10 cellular contexts compared by ENCODE assay signal in genomic region chr4:110632506-110633357, GRCh38. TPM values are rescaled to one million over a fixed set of nuclear protein-coding genes. Genes with fewer than 3 reads are reported as not detected.
DNase-seq lines count a peak whose midpoint lies in the region; ATAC-seq and TF ChIP-seq lines count a peak whose summit lies in the region.
"Had no signal": no experiment of that assay in that cellular context is flagged by ENCODE, and none has a peak within 500 bp of the region (broad histone marks: within the 10 kb centered on the region; RNA-seq: fewer than 3 reads in every experiment).

No MANE protein-coding gene starts in this region.

- no peak overlapping the region for H3K18ac ChIP-seq in trophoblast cell (ENCODE audit: low read length)

- H3K4me3 ChIP-seq in HUES64 (ENCODE audit: low read length) (peak overlapping the region; percentile 53), fibroblast of the aortic adventitia (ENCODE audit: low read depth, low read length) (peak overlapping the region; percentile 60), trophoblast cell (ENCODE audit: low read depth, low read length) (no peak overlapping the region)

- H2BK120ac ChIP-seq in trophoblast cell (ENCODE audit: insufficient read depth, low read length, poor library complexity) = no peak overlapping the region

- H2AFZ ChIP-seq in trophoblast cell (ENCODE audit: insufficient read depth, low read length, poor library complexity) = no peak overlapping the region

- H3K4me3 Mint-ChIP-seq in Calu3 (ENCODE audit: low read depth, unreplicated experiment) = peak overlapping the region; percentile 77

- CTCF ChIA-PET in Calu3 (lab: Charles Lee) = no interaction called here

- no peaks in the 10 kb centered on the region for H3K79me2 ChIP-seq in trophoblast cell (ENCODE audit: control insufficient read depth, insufficient read depth, low read length, poor library complexity)

- no peak overlapping the region for H4K91ac ChIP-seq in trophoblast cell (ENCODE audit: low read depth, low read length)

- H3K27ac ChIP-seq in HUES64 (ENCODE audit: low read depth, low read length) (no peak overlapping the region), trophoblast cell (ENCODE audit: low read depth, low read length) (no peak overlapping the region)
- H3K27ac ChIP-seq: transverse colon had no signal

- TF ChIP-seq CTCF in Calu3 (IDR thresholded peaks at IDR 0.05; ENCODE audit: unreplicated experiment) (no peak), fibroblast of the aortic adventitia (IDR thresholded peaks at IDR 0.05; ENCODE audit: insufficient read depth, low read length) (no peak)

- no peak overlapping the region for H4K12ac ChIP-seq in trophoblast cell (ENCODE audit: low read depth, low read length)

- H3K36me3 ChIP-seq in HUES64 (ENCODE audit: insufficient read depth, low read length) = no peaks in the 10 kb centered on the region
- H3K36me3 ChIP-seq in trophoblast cell (ENCODE audit: control insufficient read depth in 1 of 2, insufficient read depth in 2 of 2, low read length in 2 of 2) = no peaks in the 10 kb centered on the region
- H3K36me3 ChIP-seq: transverse colon had no signal

- H2AK5ac ChIP-seq in trophoblast cell (ENCODE audit: low read length) = no peak overlapping the region

- H3K27me3 ChIP-seq in HUES64 (ENCODE audit: insufficient read depth, low read length) = peaks cover 99% of the 10 kb centered on the region
- H3K27me3 ChIP-seq in trophoblast cell (ENCODE audit: insufficient read depth, low read length) = peaks cover 76% of the 10 kb centered on the region

- no peak for ATAC-seq in HG03097 (IDR thresholded peaks at IDR 0.05; ENCODE audit: low FRiP score, unreplicated experiment)

- BruUV-seq in Calu3 (replicated peaks; lab: Mats Ljungman, UMichigan) = no TSS peak

- no peak overlapping the region for H2BK5ac ChIP-seq in trophoblast cell (ENCODE audit: low read depth, low read length, poor library complexity)

- H3K36me3 Mint-ChIP-seq in Calu3 (ENCODE audit: insufficient read depth, unreplicated experiment) = peaks cover 10% of the 10 kb centered on the region

- H3K23ac ChIP-seq in trophoblast cell (ENCODE audit: low read length) = no peak overlapping the region

- H3K27ac Mint-ChIP-seq in Calu3 (ENCODE audit: unreplicated experiment) = no peak overlapping the region

- no peaks in the 10 kb centered on the region for H3K79me1 ChIP-seq in trophoblast cell (ENCODE audit: low read length)

- no peak overlapping the region for H4K8ac ChIP-seq in trophoblast cell (ENCODE audit: low read depth, low read length)

- no peaks in the 10 kb centered on the region for H3K27me3 Mint-ChIP-seq in Calu3 (ENCODE audit: unreplicated experiment)

- peaks cover 4% of the 10 kb centered on the region for H3K9me3 Mint-ChIP-seq in Calu3 (ENCODE audit: low read depth, unreplicated experiment)

- intact Hi-C loops in Calu3 (cut with micrococcal nuclease; ENCODE audit: unreplicated experiment) = loop anchor here (5.0 to 10.0 kb wide), 3 partner anchors 340 to 842 kb away; no protein-coding TSS in a partner anchor

- 1% methylated on average over 58 of the region's 58 CpGs for WGBS in HUES64
- WGBS in trophoblast cell (ENCODE audit: extremely low coverage, insufficient coverage, insufficient read length) = no CpG with 5 or more reads among the region's 58 CpGs

- H2BK12ac ChIP-seq in trophoblast cell (ENCODE audit: low read length) = no peak overlapping the region

- peaks cover 55% of the 10 kb centered on the region for H3K4me1 ChIP-seq in HUES64 (ENCODE audit: insufficient read depth, low read length)
- peaks cover 20 to 23% of the 10 kb centered on the region in 2 experiments for H3K4me1 ChIP-seq in trophoblast cell (ENCODE audit: control insufficient read depth in 1 of 2, insufficient read depth in 2 of 2, low read length in 2 of 2)

- no peaks in the 10 kb centered on the region for H3K4me1 Mint-ChIP-seq in Calu3 (ENCODE audit: low read depth, unreplicated experiment)

- peak overlapping the region; percentile 89 for H3K4me2 ChIP-seq in trophoblast cell (ENCODE audit: low read length)

- no peak overlapping the region for H3K4ac ChIP-seq in trophoblast cell (ENCODE audit: low read depth, low read length)

- no peak for DNase-seq in Calu3
- DNase-seq in fibroblast of the aortic adventitia (ENCODE audit: low read depth) = no peak
- DNase-seq in trophoblast cell = no peak
- DNase-seq in ureter (ENCODE audit: low spot score) = no peak
- DNase-seq in activated naive CD4-positive, alpha-beta T cell (lab: John Stamatoyannopoulos, UW) = no peak
- DNase-seq in CD1c-positive myeloid dendritic cell (ENCODE audit: extremely low spot score) = no peak
- DNase-seq: T-helper 9 cell had no signal

- H3K9ac ChIP-seq in HUES64 (ENCODE audit: low read depth, low read length) = peak overlapping the region; percentile 23
- H3K9ac ChIP-seq in trophoblast cell (ENCODE audit: low read length) = no peak overlapping the region

- no peak overlapping the region for H3K14ac ChIP-seq in trophoblast cell (ENCODE audit: low read length)

- H3K9me3 ChIP-seq in HUES64 (ENCODE audit: insufficient read depth, low read depth, low read length) = no peaks in the 10 kb centered on the region
- H3K9me3 ChIP-seq in trophoblast cell (ENCODE audit: insufficient read depth, low read depth, low read length) = peaks cover 6% of the 10 kb centered on the region
- H3K9me3 ChIP-seq: transverse colon had no signal

RNA-seq across cellular contexts. Expression of gene PITX2, which starts 9.9 kb away (rescaled TPM):
- not detected in 2 replicates for total RNA-seq in Calu3 (2022)
- polyA plus RNA-seq in HUES64 (2013, experiment 1 of 2) = 8.3 TPM
- polyA plus RNA-seq in HUES64 (2013, experiment 2 of 2) = 7.9 TPM
- total RNA-seq in fibroblast of the aortic adventitia (ENCODE audit: low replicate concordance) = 0.18 and 1.4 TPM in 2 replicates
- polyA plus RNA-seq in trophoblast cell (2013) = 3.1 and 3.4 TPM in 2 replicates
- not detected for total RNA-seq in ureter
